Comparison of ENCODE assay signal across 19 cellular contexts in the genomic region with DNA sequence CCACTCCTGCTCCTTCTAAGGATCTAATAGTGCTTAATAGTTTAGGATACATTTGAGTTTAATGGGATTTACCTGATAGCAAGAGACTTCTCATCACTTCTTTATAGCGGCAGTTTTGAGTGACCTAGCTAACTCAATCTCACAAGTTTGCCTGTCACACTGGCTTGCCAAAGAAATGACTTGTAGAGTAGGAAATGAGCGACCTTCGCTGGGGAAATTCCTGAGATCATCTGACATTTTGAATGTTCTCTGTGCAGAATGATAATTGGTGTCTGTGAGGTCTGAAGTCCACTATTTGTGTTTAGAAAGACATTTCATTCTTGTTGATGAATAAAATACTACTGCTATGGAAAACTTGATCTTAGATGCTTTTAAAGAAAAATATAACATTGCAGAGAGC. TPM values are rescaled to one million over a fixed set of nuclear protein-coding genes. Genes with fewer than 3 reads are reported as not detected.
DNase-seq lines count a peak whose midpoint lies in the region; ATAC-seq lines count a peak whose summit lies in the region.
"Had no signal": no experiment of that assay in that cellular context is flagged by ENCODE, and none has a peak within 500 bp of the region (broad histone marks: within the 10 kb centered on the region; RNA-seq: fewer than 3 reads in every experiment).

No MANE protein-coding gene starts in this region.

- no peaks in the 10 kb centered on the region for H3K27me3 Mint-ChIP-seq in activated T-cell treated with anti-CD3 and anti-CD28 coated beads, Interleukin-2, amount 50 U/mL, for 24 hours
- H3K27me3 Mint-ChIP-seq in CD4-positive, CD25-positive, alpha-beta regulatory T cell = no peaks in the 10 kb centered on the region
- H3K27me3 Mint-ChIP-seq in activated naive CD8-positive, alpha-beta T cell treated with anti-CD3 and anti-CD28 coated beads for 36 hours = no peaks in the 10 kb centered on the region
- H3K27me3 Mint-ChIP-seq in memory B cell = no peaks in the 10 kb centered on the region

- H3K4me3 Mint-ChIP-seq in activated T-cell treated with anti-CD3 and anti-CD28 coated beads, Interleukin-2, amount 50 U/mL, for 24 hours = no peak overlapping the region
- H3K4me3 Mint-ChIP-seq in CD4-positive, CD25-positive, alpha-beta regulatory T cell = peak overlapping the region in 1 of 4 donors; percentile 11
- no peak overlapping the region for H3K4me3 Mint-ChIP-seq in activated naive CD8-positive, alpha-beta T cell treated with anti-CD3 and anti-CD28 coated beads for 36 hours
- H3K4me3 Mint-ChIP-seq in memory B cell = no peak overlapping the region

- peaks cover 30% of the 10 kb centered on the region for H3K36me3 ChIP-seq in CD4-positive, CD25-positive, alpha-beta regulatory T cell (ENCODE audit: control insufficient read depth, insufficient read depth, low read length)

- H3K9me3 ChIP-seq in CD4-positive, CD25-positive, alpha-beta regulatory T cell (ENCODE audit: control insufficient read depth in 2 of 2, low read length in 2 of 2) = no peaks in the 10 kb centered on the region
- H3K9me3 ChIP-seq: MG63 had no signal

- ATAC-seq in CD4-positive, CD25-positive, alpha-beta regulatory T cell (ENCODE audit: low read depth in 2 of 2) = no peak
- no peak for ATAC-seq in memory B cell (ENCODE audit: low read depth)
- ATAC-seq in GM18519 (IDR thresholded peaks at IDR 0.05; ENCODE audit: low FRiP score, unreplicated experiment) = no peak
- ATAC-seq: K562 had no signal

- H3K36me3 Mint-ChIP-seq in activated T-cell treated with anti-CD3 and anti-CD28 coated beads, Interleukin-2, amount 50 U/mL, for 24 hours (ENCODE audit: low read depth) = peaks cover 88% of the 10 kb centered on the region
- peaks cover 49% of the 10 kb centered on the region for H3K36me3 Mint-ChIP-seq in CD4-positive, CD25-positive, alpha-beta regulatory T cell
- H3K36me3 Mint-ChIP-seq in activated naive CD8-positive, alpha-beta T cell treated with anti-CD3 and anti-CD28 coated beads for 36 hours = peaks cover 80% of the 10 kb centered on the region
- H3K36me3 Mint-ChIP-seq in memory B cell = peaks cover 39% of the 10 kb centered on the region

- no peaks in the 10 kb centered on the region for H3K4me1 ChIP-seq in CD4-positive, CD25-positive, alpha-beta regulatory T cell (ENCODE audit: control insufficient read depth, insufficient read depth, low read length, poor library complexity, severe bottlenecking)

- H3K4me1 Mint-ChIP-seq in activated T-cell treated with anti-CD3 and anti-CD28 coated beads, Interleukin-2, amount 50 U/mL, for 24 hours (ENCODE audit: low read depth) = peaks cover 55% of the 10 kb centered on the region
- H3K4me1 Mint-ChIP-seq in CD4-positive, CD25-positive, alpha-beta regulatory T cell = peaks cover 23 to 80% (median 49%) of the 10 kb centered on the region in 4 donors
- peaks cover 42% of the 10 kb centered on the region for H3K4me1 Mint-ChIP-seq in activated naive CD8-positive, alpha-beta T cell treated with anti-CD3 and anti-CD28 coated beads for 36 hours
- H3K4me1 Mint-ChIP-seq in memory B cell = peaks cover 32% of the 10 kb centered on the region

- no peak overlapping the region for H3K4me3 ChIP-seq in CD4-positive, CD25-positive, alpha-beta regulatory T cell (ENCODE audit: low read depth, low read length)
- H3K4me3 ChIP-seq: K562, MG63 had no signal

- H3K9me3 Mint-ChIP-seq in activated T-cell treated with anti-CD3 and anti-CD28 coated beads, Interleukin-2, amount 50 U/mL, for 24 hours = peaks cover 6% of the 10 kb centered on the region
- peaks cover 0 to 3% (median 0%) of the 10 kb centered on the region in 7 donors for H3K9me3 Mint-ChIP-seq in CD4-positive, CD25-positive, alpha-beta regulatory T cell
- H3K9me3 Mint-ChIP-seq in activated naive CD8-positive, alpha-beta T cell treated with anti-CD3 and anti-CD28 coated beads for 36 hours = peaks cover 10% of the 10 kb centered on the region
- no peaks in the 10 kb centered on the region for H3K9me3 Mint-ChIP-seq in memory B cell

- no peak for DNase-seq in activated T-cell treated with anti-CD3 and anti-CD28 coated beads, Interleukin-2, amount 50 U/mL, for 24 hours
- DNase-seq in activated T-cell treated with anti-CD3 and anti-CD28 coated beads, Interleukin-2, amount 50 U/mL, for 1 hour = no peak
- no peak for DNase-seq in CD4-positive, CD25-positive, alpha-beta regulatory T cell
- no peak for DNase-seq in activated naive CD8-positive, alpha-beta T cell treated with anti-CD3 and anti-CD28 coated beads for 36 hours
- DNase-seq in memory B cell (ENCODE audit: low spot score in 2 of 2) = no peak
- no peak for DNase-seq in DMS 273 (lab: John Stamatoyannopoulos, UW; ENCODE audit: unreplicated experiment)
- DNase-seq in nucleus accumbens (lab: John Stamatoyannopoulos, UW) = no peak
- DNase-seq: DMS79, MG63, NCI-H1417, NCI-H1694 treated with DMSO at 0.1 percent for 48 hours, NCI-H2081 treated with DMSO at 0.1 percent for 48 hours, NCI-H446 treated with DMSO at 0.1 percent for 48 hours, NCI-H69, SIG-M5 had no signal

- H3K27ac ChIP-seq in CD4-positive, CD25-positive, alpha-beta regulatory T cell (ENCODE audit: insufficient read depth, low read length, poor library complexity, severe bottlenecking) = no peak overlapping the region
- H3K27ac ChIP-seq: C4-2B, RWPE1 had no signal

- no peaks in the 10 kb centered on the region for H3K27me3 ChIP-seq in CD4-positive, CD25-positive, alpha-beta regulatory T cell (ENCODE audit: control insufficient read depth, insufficient read depth, low read length)
- H3K27me3 ChIP-seq: MG63 had no signal

- H3K27ac Mint-ChIP-seq in activated T-cell treated with anti-CD3 and anti-CD28 coated beads, Interleukin-2, amount 50 U/mL, for 24 hours = peak overlapping the region; percentile 34
- peak overlapping the region in 2 of 3 donors; percentile 72 to 84 for H3K27ac Mint-ChIP-seq in CD4-positive, CD25-positive, alpha-beta regulatory T cell
- H3K27ac Mint-ChIP-seq in activated naive CD8-positive, alpha-beta T cell treated with anti-CD3 and anti-CD28 coated beads for 36 hours = peak overlapping the region; percentile 8
- H3K27ac Mint-ChIP-seq in memory B cell = peak overlapping the region; percentile 24

RNA-seq across cellular contexts. Expression of a gene that starts 30.3 kb away (rescaled TPM):
- total RNA-seq in CD4-positive, CD25-positive, alpha-beta regulatory T cell = 53.6 TPM
- polyA plus RNA-seq in CD4-positive, CD25-positive, alpha-beta regulatory T cell = 10 to 100 TPM; 60.7 to 75.0 (median 69.5) TPM
- 10 to 100 TPM; 64.2 to 65.4 TPM for total RNA-seq in activated naive CD8-positive, alpha-beta T cell treated with anti-CD3 and anti-CD28 coated beads for 36 hours

Comparison
In these comparisons a context has a peak if more than half of its experiments do, and no peak if none do; other contexts are left out.
1. H3K27ac Mint-ChIP-seq: peak in every context shown above with its lines; median percentile 78 in CD4-positive, CD25-positive, alpha-beta regulatory T cell; 34 in activated T-cell treated with anti-CD3 and anti-CD28 coated beads, Interleukin-2, amount 50 U/mL, for 24 hours; 24 in memory B cell; 8 in activated naive CD8-positive, alpha-beta T cell treated with anti-CD3 and anti-CD28 coated beads for 36 hours.